2 cellular contexts compared by ENCODE assay signal in genomic region chr2:240919786-240920782, GRCh38.
TF ChIP-seq lines count a peak whose summit lies in the region.

No MANE protein-coding gene starts in this region.

TF ChIP-seq in SK-N-SH, 30 proteins besides CTCF, POLR2A, EP300 and RAD21 (continued from another document):
- TF ChIP-seq MXI1 (IDR thresholded peaks at IDR 0.05; ENCODE audit: low read depth, low read length) (no peak), POLR2AphosphoS5 (IDR thresholded peaks at IDR 0.05; ENCODE audit: low read depth, low read length) (no peak), JUND (IDR thresholded peaks at IDR 0.05) (no peak), RCOR1 (IDR thresholded peaks at IDR 0.05; ENCODE audit: low read length) (no peak), PBX3 (IDR thresholded peaks at IDR 0.05) (no peak), USF2 (IDR thresholded peaks at IDR 0.05; ENCODE audit: borderline replicate concordance, low read depth, low read length) (no peak), CHD2 (IDR thresholded peaks at IDR 0.05; ENCODE audit: low read length, partially characterized antibody) (no peak), RFX5 (IDR thresholded peaks at IDR 0.05; ENCODE audit: low read length) (no peak), GATA2 (CRISPR knock-in tag; IDR thresholded peaks at IDR 0.05) (no peak), FOSL2 (IDR thresholded peaks at IDR 0.05; ENCODE audit: borderline replicate concordance, low read depth) (no peak), SIN3A (IDR thresholded peaks at IDR 0.05; ENCODE audit: borderline replicate concordance, low read depth, low read length) (no peak)
- TF ChIP-seq, protein P1, sequence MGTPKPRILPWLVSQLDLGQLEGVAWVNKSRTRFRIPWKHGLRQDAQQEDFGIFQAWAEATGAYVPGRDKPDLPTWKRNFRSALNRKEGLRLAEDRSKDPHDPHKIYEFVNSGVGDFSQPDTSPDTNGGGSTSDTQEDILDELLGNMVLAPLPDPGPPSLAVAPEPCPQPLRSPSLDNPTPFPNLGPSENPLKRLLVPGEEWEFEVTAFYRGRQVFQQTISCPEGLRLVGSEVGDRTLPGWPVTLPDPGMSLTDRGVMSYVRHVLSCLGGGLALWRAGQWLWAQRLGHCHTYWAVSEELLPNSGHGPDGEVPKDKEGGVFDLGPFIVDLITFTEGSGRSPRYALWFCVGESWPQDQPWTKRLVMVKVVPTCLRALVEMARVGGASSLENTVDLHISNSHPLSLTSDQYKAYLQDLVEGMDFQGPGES (IDR thresholded peaks at IDR 0.05; ENCODE audit: low read depth, low read length), result no peak

TF ChIP-seq in SK-N-SH treated with all-trans-retinoic acid at 6 μM for 48 hours, 23 proteins besides CTCF, POLR2A, EP300 and RAD21 (continued from another document):
- TF ChIP-seq CSRNP3 (CRISPR knock-in tag; IDR thresholded peaks at IDR 0.05) (no peak), TOX (CRISPR knock-in tag; IDR thresholded peaks at IDR 0.05; ENCODE audit: borderline replicate concordance) (no peak), GLIS3 (CRISPR knock-in tag; IDR thresholded peaks at IDR 0.05) (no peak), ISL1 (CRISPR knock-in tag; IDR thresholded peaks at IDR 0.05) (no peak), SNAI2 (CRISPR knock-in tag; IDR thresholded peaks at IDR 0.05) (no peak), ZNF8 (CRISPR knock-in tag; IDR thresholded peaks at IDR 0.05) (no peak), OSR1 (CRISPR knock-in tag; IDR thresholded peaks at IDR 0.05) (no peak), ESRRG (CRISPR knock-in tag; IDR thresholded peaks at IDR 0.05) (no peak), ZC3H10 (CRISPR knock-in tag; IDR thresholded peaks at IDR 0.05) (no peak), BACH2 (CRISPR knock-in tag; IDR thresholded peaks at IDR 0.05; ENCODE audit: borderline replicate concordance) (no peak), ZNF70 (CRISPR knock-in tag; IDR thresholded peaks at IDR 0.05) (no peak)
- TF ChIP-seq, protein P2, sequence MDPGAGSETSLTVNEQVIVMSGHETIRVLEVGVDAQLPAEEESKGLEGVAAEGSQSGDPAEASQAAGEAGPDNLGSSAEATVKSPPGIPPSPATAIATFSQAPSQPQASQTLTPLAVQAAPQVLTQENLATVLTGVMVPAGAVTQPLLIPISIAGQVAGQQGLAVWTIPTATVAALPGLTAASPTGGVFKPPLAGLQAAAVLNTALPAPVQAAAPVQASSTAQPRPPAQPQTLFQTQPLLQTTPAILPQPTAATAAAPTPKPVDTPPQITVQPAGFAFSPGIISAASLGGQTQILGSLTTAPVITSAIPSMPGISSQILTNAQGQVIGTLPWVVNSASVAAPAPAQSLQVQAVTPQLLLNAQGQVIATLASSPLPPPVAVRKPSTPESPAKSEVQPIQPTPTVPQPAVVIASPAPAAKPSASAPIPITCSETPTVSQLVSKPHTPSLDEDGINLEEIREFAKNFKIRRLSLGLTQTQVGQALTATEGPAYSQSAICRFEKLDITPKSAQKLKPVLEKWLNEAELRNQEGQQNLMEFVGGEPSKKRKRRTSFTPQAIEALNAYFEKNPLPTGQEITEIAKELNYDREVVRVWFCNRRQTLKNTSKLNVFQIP (CRISPR knock-in tag; IDR thresholded peaks at IDR 0.05; ENCODE audit: borderline replicate concordance, low read depth), result no peak
